Comparison of ENCODE assay signal across 8 cellular contexts in the genomic region with DNA sequence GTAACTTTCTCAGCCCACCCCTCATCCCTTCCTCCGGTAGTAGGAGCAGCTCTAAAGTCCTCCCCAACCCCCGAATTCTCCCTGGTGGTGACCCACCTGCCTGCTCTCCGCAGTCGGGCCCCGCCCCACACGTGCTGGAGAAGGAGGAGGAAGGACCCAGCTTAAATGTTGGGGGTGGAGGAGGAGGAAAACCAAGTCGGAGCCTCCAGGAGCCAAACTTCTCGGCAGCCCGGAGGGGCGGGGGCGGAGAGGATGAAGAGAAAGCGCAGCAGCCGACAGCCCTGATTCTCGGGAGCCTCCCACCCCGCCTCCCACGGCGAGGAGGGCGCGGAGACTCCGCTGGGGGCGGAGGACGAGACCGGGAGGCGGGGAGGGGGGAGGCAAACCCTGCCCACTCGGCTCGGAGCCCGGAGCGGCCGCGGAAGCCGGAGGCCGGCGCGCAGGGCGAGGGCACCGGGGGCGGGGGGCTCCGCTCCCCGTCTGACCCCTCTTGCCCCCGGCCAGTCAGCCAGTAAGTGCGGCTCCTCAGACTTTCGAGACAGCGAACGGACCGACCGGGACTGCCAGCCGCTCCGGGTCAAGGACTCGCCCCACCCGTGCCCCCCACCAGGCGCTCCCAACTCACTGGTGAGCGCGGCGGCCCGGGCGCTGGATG. TPM values are rescaled to one million over a fixed set of nuclear protein-coding genes. Genes with fewer than 3 reads are reported as not detected.
A peak's percentile ranks its signal among the peaks of the same experiment; 100 is the strongest.
DNase-seq lines count a peak whose midpoint lies in the region; ATAC-seq and TF ChIP-seq lines count a peak whose summit lies in the region.

Gene TPBGL, plus strand, starts transcription at position 394 of the 655 bp plus-strand sequence. CDS start 276 bp downstream, outside the sequence.

- intact Hi-C loops in naive thymus-derived CD4-positive, alpha-beta T cell (cut with micrococcal nuclease), result loop anchor here (1.0 to 10.0 kb wide), 11 partner anchors 26 to 846 kb away; partner anchors contain the start of genes SPCS2 (in 2 of the 2), XRRA1 (in 2 of the 2), PGM2L1 (in 1 of the 2) and POLD3 (in 1 of the 2)
- intact Hi-C loops in vagina (cut with DNase I), result loop anchor here (10.0 kb wide), 2 partner anchors 216 to 296 kb away; partner anchors contain the start of genes SPCS2 and XRRA1

- peak within 1 kb of the TSS in 1 of 9 donors; percentile 19 for H3K27ac Mint-ChIP-seq in naive thymus-derived CD4-positive, alpha-beta T cell

- TF ChIP-seq CTCF in coronary artery (IDR thresholded peaks at IDR 0.05) (no peak), vagina (IDR thresholded peaks at IDR 0.05) (no peak)

- peaks cover 0 to 14% (median 10%) of the 10 kb centered on the region in 7 donors for H3K4me1 Mint-ChIP-seq in naive thymus-derived CD4-positive, alpha-beta T cell

- peaks cover 13 to 65% (median 27%) of the 10 kb centered on the region in 5 donors for H3K27me3 Mint-ChIP-seq in naive thymus-derived CD4-positive, alpha-beta T cell

- peak within 1 kb of the TSS; percentile 71 for H3K4me3 ChIP-seq in NT2/D1 (ENCODE audit: insufficient read length, low read depth)
- H3K4me3 ChIP-seq in coronary artery, result peak within 1 kb of the TSS; percentile 71
- H3K4me3 ChIP-seq in naive thymus-derived CD4-positive, alpha-beta T cell (ENCODE audit: low read length), result peak within 1 kb of the TSS; percentile 54
- H3K4me3 ChIP-seq in vagina, result peak within 1 kb of the TSS; percentile 29 to 71

- POLR2A ChIA-PET in naive thymus-derived CD4-positive, alpha-beta T cell (lab: Charles Lee), result interaction anchor here (1.3 to 2.6 kb wide), 4 partner anchors 22 to 99 kb away, joined by 3 to 14 read pairs (median 8); no protein-coding TSS in a partner anchor

- no peaks in the 10 kb centered on the region for H3K9me3 Mint-ChIP-seq in naive thymus-derived CD4-positive, alpha-beta T cell

- peak within 1 kb of the TSS; percentile 69 to 87 (median 76) for H3K4me3 Mint-ChIP-seq in naive thymus-derived CD4-positive, alpha-beta T cell

- ATAC-seq in naive thymus-derived CD4-positive, alpha-beta T cell, result no peak
- no peak for ATAC-seq in GM21737 (IDR thresholded peaks at IDR 0.05; ENCODE audit: unreplicated experiment)

- DNase-seq in EL (peak; percentile 15), NT2/D1 (ENCODE audit: low read depth, low spot score) (no peak), coronary artery (ENCODE audit: low spot score) (peak; percentile 63), vagina (ENCODE audit: extremely low spot score in 2 of 2) (no peak), HT-29 (ENCODE audit: low spot score) (no peak), SHP77 (lab: John Stamatoyannopoulos, UW) (no peak)
- DNase-seq in naive thymus-derived CD4-positive, alpha-beta T cell, result peak in 1 of 9 donors; percentile 57

- no peaks in the 10 kb centered on the region for H3K36me3 ChIP-seq in NT2/D1 (ENCODE audit: insufficient read depth, insufficient read length, low read length)
- H3K36me3 ChIP-seq in naive thymus-derived CD4-positive, alpha-beta T cell (ENCODE audit: control insufficient read depth in 2 of 3, insufficient read depth in 3 of 3, low read length in 3 of 3), result no peaks in the 10 kb centered on the region
- H3K36me3 ChIP-seq in vagina, result no peaks in the 10 kb centered on the region

- TF ChIP-seq POLR2A in vagina (IDR thresholded peaks at IDR 0.05), result no peak

- peaks cover 14% of the 10 kb centered on the region; the same call in 1 of the 2 replicates for H3K9me3 ChIP-seq in NT2/D1 (ENCODE audit: insufficient read depth, low read length)
- no peaks in the 10 kb centered on the region for H3K9me3 ChIP-seq in naive thymus-derived CD4-positive, alpha-beta T cell (ENCODE audit: control insufficient read depth in 2 of 3, low read length in 3 of 3)
- H3K9me3 ChIP-seq in vagina, result no peaks in the 10 kb centered on the region

- H3K27me3 ChIP-seq in NT2/D1 (ENCODE audit: insufficient read depth, insufficient read length), result peaks cover 34% of the 10 kb centered on the region
- H3K27me3 ChIP-seq in naive thymus-derived CD4-positive, alpha-beta T cell (ENCODE audit: control insufficient read depth in 2 of 2, insufficient read depth in 2 of 2, low read length in 2 of 2), result peaks cover 3 to 5% of the 10 kb centered on the region in 2 donors
- H3K27me3 ChIP-seq in vagina, result peaks cover 7% of the 10 kb centered on the region

- CTCF ChIA-PET in naive thymus-derived CD4-positive, alpha-beta T cell (lab: Charles Lee), result interaction anchor here (0.6 to 8.0 kb wide), 8 partner anchors 9 to 311 kb away, joined by 3 to 135 read pairs (median 8); no protein-coding TSS in a partner anchor

- H3K4me1 ChIP-seq in NT2/D1 (ENCODE audit: insufficient read depth, insufficient read length) (no peaks in the 10 kb centered on the region), vagina (peaks cover 10% of the 10 kb centered on the region)
- H3K4me1 ChIP-seq in naive thymus-derived CD4-positive, alpha-beta T cell (ENCODE audit: control insufficient read depth in 2 of 2, insufficient read depth in 2 of 2, low read length in 2 of 2), result peaks cover 5 to 15% of the 10 kb centered on the region in 2 donors

- peak within 1 kb of the TSS; percentile 83 for H3K9ac ChIP-seq in NT2/D1 (ENCODE audit: insufficient read length, low read depth)

- no peaks in the 10 kb centered on the region for H3K36me3 Mint-ChIP-seq in naive thymus-derived CD4-positive, alpha-beta T cell

- H3K27ac ChIP-seq in coronary artery, result no peak within 1 kb of the TSS
- H3K27ac ChIP-seq in naive thymus-derived CD4-positive, alpha-beta T cell (ENCODE audit: low read depth, low read length), result no peak within 1 kb of the TSS
- no peak within 1 kb of the TSS for H3K27ac ChIP-seq in vagina

RNA-seq across cellular contexts. Expression of gene TPBGL, which starts in this region (rescaled TPM):
- under 1 TPM; 0.15 to 0.58 (median 0.27) TPM for total RNA-seq in naive thymus-derived CD4-positive, alpha-beta T cell
- polyA plus RNA-seq in naive thymus-derived CD4-positive, alpha-beta T cell, result under 1 TPM in 1 of 2 donors, not detected in 1; 0.40 TPM
- total RNA-seq in vagina, result 1.7 TPM
- not detected in 2 replicates for total RNA-seq in HT-29 (2014; rRNA removed; shearing (Covaris generic))

Comparison
In these comparisons a context has a peak if more than half of its experiments do, and no peak if none do; other contexts are left out.
1. DNase-seq: peak in EL (single experiment) and coronary artery (single experiment); none in NT2/D1 (single experiment), vagina (0 of 2), HT-29 (single experiment) and SHP77 (0 of 2).
2. Peak in every context shown above with its lines, with median percentiles within 50 percentile points of each other: H3K4me3 ChIP-seq.